In the genomic region with DNA sequence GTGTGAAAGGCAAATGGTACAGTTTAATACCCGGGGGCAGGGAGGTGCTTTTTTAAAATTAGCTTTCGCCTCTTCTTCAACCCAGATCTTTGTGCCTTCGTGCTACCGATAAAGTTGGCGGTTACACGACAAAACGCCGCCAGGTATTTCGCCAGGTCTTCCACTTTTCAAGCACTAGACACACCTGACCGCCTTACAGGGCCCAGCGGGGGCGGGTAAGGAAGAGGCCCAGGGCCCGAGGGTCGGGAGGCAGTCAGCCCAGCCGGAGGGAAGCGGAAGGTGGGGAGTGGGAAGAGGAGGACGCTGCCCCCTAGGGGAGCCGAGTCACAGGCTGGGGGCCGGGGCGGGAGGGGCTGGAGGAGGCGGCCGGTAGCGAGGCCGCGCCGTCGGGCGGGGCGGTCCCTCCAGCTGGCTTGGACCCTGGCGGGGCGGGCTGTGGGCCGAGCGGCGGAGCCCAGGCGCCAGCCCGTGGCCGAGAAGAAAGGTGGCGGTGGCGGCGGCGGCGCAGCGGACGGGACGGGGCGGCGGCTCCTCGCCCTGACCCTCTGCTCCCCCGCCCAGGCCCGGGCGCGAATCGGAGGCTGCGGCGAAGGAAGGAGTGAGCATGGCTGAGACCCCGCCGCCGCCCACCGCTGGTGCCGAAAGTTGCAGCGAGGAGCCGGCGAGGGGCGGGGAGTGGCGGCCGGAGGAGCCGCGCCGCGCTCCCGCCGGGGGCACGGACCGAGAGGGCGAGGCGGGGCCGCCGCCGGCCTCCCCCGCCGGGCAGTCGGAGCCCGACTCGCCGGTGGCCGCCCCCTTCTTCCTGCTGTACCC, we compare ENCODE assay signal across 1 cellular context.
TF ChIP-seq lines count a peak whose summit lies in the region.

No MANE protein-coding gene starts in this region.

TF ChIP-seq in K562, 482 proteins besides CTCF, POLR2A, EP300 and RAD21 (continued from another document and continues in another):
- TF ChIP-seq, protein P1, sequence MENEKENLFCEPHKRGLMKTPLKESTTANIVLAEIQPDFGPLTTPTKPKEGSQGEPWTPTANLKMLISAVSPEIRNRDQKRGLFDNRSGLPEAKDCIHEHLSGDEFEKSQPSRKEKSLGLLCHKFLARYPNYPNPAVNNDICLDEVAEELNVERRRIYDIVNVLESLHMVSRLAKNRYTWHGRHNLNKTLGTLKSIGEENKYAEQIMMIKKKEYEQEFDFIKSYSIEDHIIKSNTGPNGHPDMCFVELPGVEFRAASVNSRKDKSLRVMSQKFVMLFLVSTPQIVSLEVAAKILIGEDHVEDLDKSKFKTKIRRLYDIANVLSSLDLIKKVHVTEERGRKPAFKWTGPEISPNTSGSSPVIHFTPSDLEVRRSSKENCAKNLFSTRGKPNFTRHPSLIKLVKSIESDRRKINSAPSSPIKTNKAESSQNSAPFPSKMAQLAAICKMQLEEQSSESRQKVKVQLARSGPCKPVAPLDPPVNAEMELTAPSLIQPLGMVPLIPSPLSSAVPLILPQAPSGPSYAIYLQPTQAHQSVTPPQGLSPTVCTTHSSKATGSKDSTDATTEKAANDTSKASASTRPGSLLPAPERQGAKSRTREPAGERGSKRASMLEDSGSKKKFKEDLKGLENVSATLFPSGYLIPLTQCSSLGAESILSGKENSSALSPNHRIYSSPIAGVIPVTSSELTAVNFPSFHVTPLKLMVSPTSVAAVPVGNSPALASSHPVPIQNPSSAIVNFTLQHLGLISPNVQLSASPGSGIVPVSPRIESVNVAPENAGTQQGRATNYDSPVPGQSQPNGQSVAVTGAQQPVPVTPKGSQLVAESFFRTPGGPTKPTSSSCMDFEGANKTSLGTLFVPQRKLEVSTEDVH (IDR thresholded peaks at IDR 0.05; ENCODE audit: low read depth, partially characterized antibody), result peak; percentile 52
- no peak for TF ChIP-seq TBL1XR1 (IDR thresholded peaks at IDR 0.05; ENCODE audit: low read length in 2 of 2)
- TF ChIP-seq NCOA6 (IDR thresholded peaks at IDR 0.05), result peak; percentile 91
- no peak for TF ChIP-seq TAF15 (IDR thresholded peaks at IDR 0.05; ENCODE audit: low read depth, low read length)
- no peak for TF ChIP-seq SRSF9 (IDR thresholded peaks at IDR 0.05; ENCODE audit: borderline replicate concordance, low read depth, low read length)
- TF ChIP-seq NR2F6 (CRISPR knock-in tag; IDR thresholded peaks at IDR 0.05), result no peak
- no peak for TF ChIP-seq ZNF124 (CRISPR knock-in tag; IDR thresholded peaks at IDR 0.05)
- 0 out of 2 replicates have a peak, but pooled peaks have one; percentile 42 for TF ChIP-seq LEF1 (IDR thresholded peaks at IDR 0.05)
- TF ChIP-seq TEAD4 (IDR thresholded peaks at IDR 0.05; ENCODE audit: low read length), result no peak
- peak; percentile 26; the same call in 1 of the 2 replicates for TF ChIP-seq TEAD4 (CRISPR knock-in tag; IDR thresholded peaks at IDR 0.05; ENCODE audit: borderline replicate concordance)
- TF ChIP-seq SIN3B (IDR thresholded peaks at IDR 0.05; ENCODE audit: low read depth), result 0 out of 2 replicates have a peak, but pooled peaks have one; percentile 47
- no peak for TF ChIP-seq ZNF75A (CRISPR knock-in tag; IDR thresholded peaks at IDR 0.05)
- TF ChIP-seq KLF6 (CRISPR knock-in tag; IDR thresholded peaks at IDR 0.05; ENCODE audit: borderline replicate concordance), result no peak
- no peak for TF ChIP-seq TFAM (CRISPR knock-in tag; conservative IDR thresholded peaks at IDR 0.05)
- TF ChIP-seq, protein P2, sequence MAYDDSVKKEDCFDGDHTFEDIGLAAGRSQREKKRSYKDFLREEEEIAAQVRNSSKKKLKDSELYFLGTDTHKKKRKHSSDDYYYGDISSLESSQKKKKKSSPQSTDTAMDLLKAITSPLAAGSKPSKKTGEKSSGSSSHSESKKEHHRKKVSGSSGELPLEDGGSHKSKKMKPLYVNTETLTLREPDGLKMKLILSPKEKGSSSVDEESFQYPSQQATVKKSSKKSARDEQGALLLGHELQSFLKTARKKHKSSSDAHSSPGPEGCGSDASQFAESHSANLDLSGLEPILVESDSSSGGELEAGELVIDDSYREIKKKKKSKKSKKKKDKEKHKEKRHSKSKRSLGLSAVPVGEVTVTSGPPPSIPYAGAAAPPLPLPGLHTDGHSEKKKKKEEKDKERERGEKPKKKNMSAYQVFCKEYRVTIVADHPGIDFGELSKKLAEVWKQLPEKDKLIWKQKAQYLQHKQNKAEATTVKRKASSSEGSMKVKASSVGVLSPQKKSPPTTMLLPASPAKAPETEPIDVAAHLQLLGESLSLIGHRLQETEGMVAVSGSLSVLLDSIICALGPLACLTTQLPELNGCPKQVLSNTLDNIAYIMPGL (CRISPR knock-in tag; IDR thresholded peaks at IDR 0.05), result 0 out of 2 replicates have a peak, but pooled peaks have one; percentile 54
- TF ChIP-seq RCOR1 (IDR thresholded peaks at IDR 0.05; ENCODE audit: borderline replicate concordance in 1 of 2, low read depth in 2 of 2, low read length in 2 of 2), result peak in 1 of 2 experiments; percentile 65; a peak in 2 of 4 replicates
- TF ChIP-seq MYNN (IDR thresholded peaks at IDR 0.05), result no peak
- no peak for TF ChIP-seq MYNN (CRISPR knock-in tag; IDR thresholded peaks at IDR 0.05)
- no peak for TF ChIP-seq RFX1 (IDR thresholded peaks at IDR 0.05)
- TF ChIP-seq FOXK2 (conservative IDR thresholded peaks at IDR 0.05 in 1 of 2, IDR thresholded peaks at IDR 0.05 in 1 of 2; ENCODE audit: low read depth in 2 of 2), result no peak
- no peak for TF ChIP-seq TCFL5 (CRISPR knock-in tag; conservative IDR thresholded peaks at IDR 0.05)
- TF ChIP-seq ZBED1 (IDR thresholded peaks at IDR 0.05), result no peak
- no peak for TF ChIP-seq WHSC1 (IDR thresholded peaks at IDR 0.05; ENCODE audit: low read length)
- peak; percentile 19; the same call in 1 of the 2 replicates for TF ChIP-seq ZBTB1 (CRISPR knock-in tag; IDR thresholded peaks at IDR 0.05; ENCODE audit: borderline replicate concordance, low read depth)
- no peak for TF ChIP-seq ASH1L (IDR thresholded peaks at IDR 0.05; ENCODE audit: borderline replicate concordance, low read depth, partially characterized antibody)
- no peak for TF ChIP-seq PCBP1 (IDR thresholded peaks at IDR 0.05; ENCODE audit: low read depth, low read length, poor library complexity, severe bottlenecking)
- no peak for TF ChIP-seq NELFE (IDR thresholded peaks at IDR 0.05; ENCODE audit: insufficient read depth, insufficient read length)
- 0 out of 2 replicates have a peak, but pooled peaks have one; percentile 23 for TF ChIP-seq SMAD3 (CRISPR knock-in tag; conservative IDR thresholded peaks at IDR 0.05)
- peak in 1 of 2 experiments; percentile 55; a peak in 1 of 4 replicates for TF ChIP-seq TRIM24 (IDR thresholded peaks at IDR 0.05)
- TF ChIP-seq CREM (IDR thresholded peaks at IDR 0.05; ENCODE audit: low read depth), result peak; percentile 66
- TF ChIP-seq ETV1 (tag; conservative IDR thresholded peaks at IDR 0.05; ENCODE audit: low read depth), result 0 out of 2 replicates have a peak, but pooled peaks have one; percentile 6
- TF ChIP-seq SIN3A (IDR thresholded peaks at IDR 0.05; ENCODE audit: borderline replicate concordance in 2 of 2, control insufficient read depth in 1 of 2, low read depth in 2 of 2, low read length in 2 of 2), result peak in 1 of 2 experiments; percentile 78; a peak in 1 of 4 replicates
- no peak for TF ChIP-seq ARID3A (IDR thresholded peaks at IDR 0.05; ENCODE audit: borderline replicate concordance, low read depth, low read length)
- TF ChIP-seq, protein P3, sequence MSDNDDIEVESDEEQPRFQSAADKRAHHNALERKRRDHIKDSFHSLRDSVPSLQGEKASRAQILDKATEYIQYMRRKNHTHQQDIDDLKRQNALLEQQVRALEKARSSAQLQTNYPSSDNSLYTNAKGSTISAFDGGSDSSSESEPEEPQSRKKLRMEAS (CRISPR knock-in tag; IDR thresholded peaks at IDR 0.05), result peak; percentile 21; the same call in 1 of the 2 replicates
- TF ChIP-seq JUNB (CRISPR knock-in tag; conservative IDR thresholded peaks at IDR 0.05), result peak; percentile 28; the same call in 1 of the 2 replicates
- TF ChIP-seq SRSF3 (IDR thresholded peaks at IDR 0.05; ENCODE audit: insufficient read depth, low read length), result no peak
- TF ChIP-seq MEF2A (IDR thresholded peaks at IDR 0.05; ENCODE audit: control insufficient read depth, low read depth, low read length), result no peak
- 0 out of 2 replicates have a peak, but pooled peaks have one; percentile 64 for TF ChIP-seq GATAD2A (IDR thresholded peaks at IDR 0.05)
- no peak for TF ChIP-seq KAT2B (IDR thresholded peaks at IDR 0.05; ENCODE audit: low read depth, low read length)
- TF ChIP-seq ZNF174 (CRISPR knock-in tag; IDR thresholded peaks at IDR 0.05), result no peak
- TF ChIP-seq SMARCE1 (IDR thresholded peaks at IDR 0.05), result peak; percentile 60; the same call in 1 of the 2 replicates
- 0 out of 2 replicates have a peak, but pooled peaks have one; percentile 22 for TF ChIP-seq MGA (IDR thresholded peaks at IDR 0.05)
- no peak for TF ChIP-seq ZBTB8A (IDR thresholded peaks at IDR 0.05; ENCODE audit: partially characterized antibody)
- TF ChIP-seq KAT7 (CRISPR knock-in tag; IDR thresholded peaks at IDR 0.05; ENCODE audit: borderline replicate concordance), result 0 out of 2 replicates have a peak, but pooled peaks have one; percentile 79
- TF ChIP-seq SP2 (IDR thresholded peaks at IDR 0.05; ENCODE audit: extremely low read depth, low read depth, low read length, poor library complexity, severe bottlenecking), result no peak
- TF ChIP-seq HDAC1 (IDR thresholded peaks at IDR 0.05), result 0 out of 4 replicates have a peak, but pooled peaks of 1 of the 2 experiments have one; percentile 25
